9 cellular contexts compared by ENCODE assay signal in the genomic region with DNA sequence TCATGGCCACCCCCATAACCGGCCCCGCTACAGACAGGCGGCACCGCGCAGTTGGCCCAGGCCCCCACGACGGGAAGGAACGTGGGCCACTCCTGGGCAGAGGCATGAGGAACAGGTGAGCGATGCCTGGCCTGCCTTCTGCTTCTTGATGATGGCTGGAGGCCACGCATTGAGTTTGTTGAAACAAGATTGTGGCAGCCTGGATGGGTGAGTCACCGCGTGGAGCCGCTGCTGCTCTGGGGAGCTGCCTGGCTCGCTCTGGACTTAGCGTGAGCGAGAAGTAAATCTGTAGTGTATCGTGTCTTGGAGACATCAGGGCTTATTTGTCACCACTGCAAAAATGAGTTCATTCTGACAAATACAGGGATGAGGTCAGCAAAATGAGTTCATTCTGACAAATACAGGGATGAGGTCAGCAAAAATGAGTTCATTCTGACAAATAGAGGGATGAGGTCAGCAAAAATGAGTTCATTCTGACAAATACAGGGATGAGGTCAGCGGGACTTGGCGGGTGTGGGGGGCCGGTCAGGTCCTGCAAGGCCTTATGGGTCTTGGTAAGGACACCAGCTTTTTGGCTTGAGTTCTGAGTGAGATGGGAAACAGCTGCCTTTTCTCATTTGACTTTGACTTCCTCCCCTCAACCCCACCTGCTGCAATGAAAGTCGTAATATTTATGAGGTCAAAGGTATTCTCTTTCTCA.
A peak's percentile ranks its signal among the peaks of the same experiment; 100 is the strongest.
DNase-seq lines count a peak whose midpoint lies in the region; ATAC-seq and TF ChIP-seq lines count a peak whose summit lies in the region.
"Had no signal": no experiment of that assay in that cellular context is flagged by ENCODE, and none has a peak within 500 bp of the region (broad histone marks: within the 10 kb centered on the region; RNA-seq: fewer than 3 reads in every experiment).

No MANE protein-coding gene starts in this region.

- H3K4me2 ChIP-seq in BLaER1 treated with 17β-estradiol and CSF1 and Interleukin-3, amounts not matched to agents 10 nM and 100 nM = peak overlapping the region; percentile 70 to 94 (median 89)
- H3K4me2 ChIP-seq in H9 (ENCODE audit: insufficient read depth, insufficient read length, low read length) = no peak overlapping the region

- no peak overlapping the region for H4K91ac ChIP-seq in H9 (ENCODE audit: insufficient read length, low read depth, low read length)

- no peaks in the 10 kb centered on the region for H3K36me3 Mint-ChIP-seq in activated B cell treated with CpG ODN at 0.5 μM for 24 hours (ENCODE audit: low read depth)
- H3K36me3 Mint-ChIP-seq in H9 (ENCODE audit: insufficient read depth in 1 of 3, low read depth in 3 of 3) = no peaks in the 10 kb centered on the region

- H3K27ac Mint-ChIP-seq in activated B cell treated with CpG ODN at 0.5 μM for 24 hours (no peak overlapping the region), H9 (no peak overlapping the region; a peak in 1 of 7 replicates)

- H2BK15ac ChIP-seq in H9 (ENCODE audit: low read depth, low read length) = no peak overlapping the region

- H3K79me2 ChIP-seq in H9 (ENCODE audit: insufficient read depth, low read length) = no peaks in the 10 kb centered on the region

- H3K18ac ChIP-seq in H9 (ENCODE audit: insufficient read length, low read depth, low read length) = no peak overlapping the region

- peaks cover 38 to 66% (median 42%) of the 10 kb centered on the region in 10 experiments for H3K4me1 ChIP-seq in BLaER1 treated with 17β-estradiol and CSF1 and Interleukin-3, amounts not matched to agents 10 nM and 100 nM
- H3K4me1 ChIP-seq in H9 (ENCODE audit: insufficient read depth, low read length) = no peaks in the 10 kb centered on the region
- H3K4me1 ChIP-seq: prostate gland had no signal

- no peaks in the 10 kb centered on the region for H3K79me1 ChIP-seq in H9 (ENCODE audit: insufficient read depth, low read depth, low read length, poor library complexity, severe bottlenecking)

- H3K56ac ChIP-seq in H9 (ENCODE audit: insufficient read length, low read depth, low read length) = no peak overlapping the region

- H3T11ph ChIP-seq in H9 (ENCODE audit: low read length) = no peak overlapping the region

- ATAC-seq in activated B cell treated with CpG ODN at 0.5 μM for 24 hours (ENCODE audit: low read depth) (peak; percentile 34), left colon (peak; percentile 86)

- peak overlapping the region; percentile 53 to 95 (median 81); a peak in 19 of 22 replicates for H3K27ac ChIP-seq in BLaER1 treated with 17β-estradiol and CSF1 and Interleukin-3, amounts not matched to agents 10 nM and 100 nM
- no peak overlapping the region for H3K27ac ChIP-seq in H9 (ENCODE audit: insufficient read length, low read depth, low read length)
- H3K27ac ChIP-seq: prostate gland had no signal

- no peak overlapping the region for H4K8ac ChIP-seq in H9 (replicated peaks; ENCODE audit: insufficient read length, low read depth, low read length)

- no peak overlapping the region for H2AK5ac ChIP-seq in H9 (ENCODE audit: insufficient read length, low read length)

- TF ChIP-seq CTCF in activated B cell treated with CpG ODN at 0.5 μM for 24 hours (IDR thresholded peaks at IDR 0.05) = no peak
- no peak for TF ChIP-seq CTCF in H9 (conservative IDR thresholded peaks at IDR 0.05)

- peaks cover 0 to 3% (median 0%) of the 10 kb centered on the region in 11 experiments; a peak in 1 of 22 replicates for H3K36me3 ChIP-seq in BLaER1 treated with 17β-estradiol and CSF1 and Interleukin-3, amounts not matched to agents 10 nM and 100 nM
- H3K36me3 ChIP-seq: prostate gland had no signal

- CTCF ChIA-PET in activated B cell treated with CpG ODN at 0.5 μM for 24 hours (lab: Charles Lee) = no interaction called here

- H3K9me3 Mint-ChIP-seq in activated B cell treated with CpG ODN at 0.5 μM for 24 hours (no peaks in the 10 kb centered on the region), H9 (no peaks in the 10 kb centered on the region)

- peak overlapping the region in 6 of 11 experiments; percentile 25 to 85 (median 78); a peak in 7 of 22 replicates for H3K9ac ChIP-seq in BLaER1 treated with 17β-estradiol and CSF1 and Interleukin-3, amounts not matched to agents 10 nM and 100 nM
- no peak overlapping the region for H3K9ac ChIP-seq in H9 (ENCODE audit: extremely low read depth, insufficient read length, low read length)

- H2BK12ac ChIP-seq in H9 (ENCODE audit: insufficient read length, low read depth, low read length) = no peak overlapping the region

- DNase-seq in H4 (ENCODE audit: low spot score) (peak; percentile 78), activated B cell treated with CpG ODN at 0.5 μM for 24 hours (no peak), left colon (peak in 1 of 2 donors; percentile 42), NCI-H187 treated with DMSO at 0.1 percent for 48 hours (lab: John Stamatoyannopoulos, UW) (no peak), DMS114 treated with DMSO at 0.1 percent for 48 hours (lab: John Stamatoyannopoulos, UW; ENCODE audit: unreplicated experiment) (no peak), H9 (no peak), NCI-H524 (lab: John Stamatoyannopoulos, UW) (no peak)

- intact Hi-C loops in activated B cell treated with CpG ODN at 0.5 μM for 24 hours (cut with micrococcal nuclease) (no loop called here), left colon (cut with DNase I, micrococcal nuclease) (no loop called here)

- H3K4me1 Mint-ChIP-seq in activated B cell treated with CpG ODN at 0.5 μM for 24 hours (peaks cover 19% of the 10 kb centered on the region), H9 (peaks cover 4 to 5% of the 10 kb centered on the region in 2 experiments; a peak in 2 of 4 replicates)

- H2BK120ac ChIP-seq in H9 (ENCODE audit: low read depth, low read length, poor library complexity, severe bottlenecking) = no peak overlapping the region

- H3K9me3 ChIP-seq in BLaER1 treated with 17β-estradiol and CSF1 and Interleukin-3, amounts not matched to agents 10 nM and 100 nM (replicated peaks in 1 of 11) = peaks cover 9 to 40% (median 19%) of the 10 kb centered on the region in 11 experiments; a peak in 20 of 22 replicates
- no peaks in the 10 kb centered on the region for H3K9me3 ChIP-seq in H9 (ENCODE audit: control insufficient read depth, low read depth, low read length)
- H3K9me3 ChIP-seq: prostate gland had no signal

- H3K27me3 ChIP-seq in BLaER1 treated with 17β-estradiol and CSF1 and Interleukin-3, amounts not matched to agents 10 nM and 100 nM = no peaks in the 10 kb centered on the region
- no peaks in the 10 kb centered on the region for H3K27me3 ChIP-seq in H9 (ENCODE audit: insufficient read depth, low read length)

- no CpG with 5 or more reads among the region's 21 CpGs for WGBS in H9 (ENCODE audit: extremely low coverage, insufficient read length, low lambda C conversion rate)

- H3K4me3 ChIP-seq in BLaER1 treated with 17β-estradiol and CSF1 and Interleukin-3, amounts not matched to agents 10 nM and 100 nM = 0 out of 20 replicates have a peak overlapping the region, but pooled peaks of 1 of the 10 experiments have one; percentile 4
- H3K4me3 ChIP-seq: prostate gland had no signal

- no peak overlapping the region for H2BK20ac ChIP-seq in H9 (ENCODE audit: low read depth, low read length, poor library complexity, severe bottlenecking)

- H2BK5ac ChIP-seq in H9 (ENCODE audit: insufficient read length, low read length) = no peak overlapping the region

- H3K23me2 ChIP-seq in H9 (ENCODE audit: insufficient read length, low read depth, low read length, poor library complexity, severe bottlenecking) = no peaks in the 10 kb centered on the region

- POLR2A ChIA-PET in activated B cell treated with CpG ODN at 0.5 μM for 24 hours (lab: Charles Lee) = interaction anchor here (1.3 to 3.2 kb wide), 3 partner anchors 21 to 146 kb away, joined by 4 to 13 read pairs (median 5); a partner anchor contains a TSS

- no peak overlapping the region for H3K14ac ChIP-seq in H9 (ENCODE audit: insufficient read depth, low read length)

- H2AFZ ChIP-seq in H9 (ENCODE audit: low read length) = no peak overlapping the region

- H3K27me3 Mint-ChIP-seq in activated B cell treated with CpG ODN at 0.5 μM for 24 hours (peaks cover 3% of the 10 kb centered on the region), H9 (ENCODE audit: low read depth) (peaks cover 6% of the 10 kb centered on the region)

- H4K5ac ChIP-seq in H9 (ENCODE audit: insufficient read length, low read depth, low read length) = no peak overlapping the region

- H3K4me3 Mint-ChIP-seq in activated B cell treated with CpG ODN at 0.5 μM for 24 hours = no peak overlapping the region
- H3K4me3 Mint-ChIP-seq in H9 = no peak overlapping the region

- H3K4ac ChIP-seq in H9 (ENCODE audit: low read depth, low read length) = no peak overlapping the region

- no peaks in the 10 kb centered on the region for H4K20me1 ChIP-seq in BLaER1 treated with 17β-estradiol and CSF1 and Interleukin-3, amounts not matched to agents 10 nM and 100 nM
- H4K20me1 ChIP-seq in H9 (ENCODE audit: control insufficient read depth, insufficient read depth, insufficient read length) = no peaks in the 10 kb centered on the region

- no peak overlapping the region for H3K23ac ChIP-seq in H9 (ENCODE audit: insufficient read length, low read depth, low read length)
